ENCODE assay signal across 1 cellular context in the genomic region with DNA sequence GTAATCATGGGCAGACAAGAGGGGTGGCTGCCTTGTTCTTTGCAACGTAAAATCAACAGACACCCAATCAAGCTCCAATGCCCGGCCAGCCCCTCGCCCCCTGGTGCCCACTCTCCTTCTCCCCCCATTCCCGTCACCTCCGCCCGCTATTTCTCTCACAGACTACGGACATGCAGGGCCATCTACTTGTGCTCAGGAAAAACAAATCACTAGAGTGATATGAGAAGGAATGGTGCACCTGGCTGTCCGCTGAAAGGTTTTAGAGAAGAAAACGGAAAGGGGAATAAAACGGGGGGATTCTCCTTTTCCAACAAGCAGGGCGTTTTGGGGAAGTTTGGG.
TF ChIP-seq lines count a peak whose summit lies in the region.

No MANE protein-coding gene starts in this region.

TF ChIP-seq in K562, 482 proteins besides CTCF, POLR2A, EP300 and RAD21 (continued from another document):
- TF ChIP-seq, protein P1, sequence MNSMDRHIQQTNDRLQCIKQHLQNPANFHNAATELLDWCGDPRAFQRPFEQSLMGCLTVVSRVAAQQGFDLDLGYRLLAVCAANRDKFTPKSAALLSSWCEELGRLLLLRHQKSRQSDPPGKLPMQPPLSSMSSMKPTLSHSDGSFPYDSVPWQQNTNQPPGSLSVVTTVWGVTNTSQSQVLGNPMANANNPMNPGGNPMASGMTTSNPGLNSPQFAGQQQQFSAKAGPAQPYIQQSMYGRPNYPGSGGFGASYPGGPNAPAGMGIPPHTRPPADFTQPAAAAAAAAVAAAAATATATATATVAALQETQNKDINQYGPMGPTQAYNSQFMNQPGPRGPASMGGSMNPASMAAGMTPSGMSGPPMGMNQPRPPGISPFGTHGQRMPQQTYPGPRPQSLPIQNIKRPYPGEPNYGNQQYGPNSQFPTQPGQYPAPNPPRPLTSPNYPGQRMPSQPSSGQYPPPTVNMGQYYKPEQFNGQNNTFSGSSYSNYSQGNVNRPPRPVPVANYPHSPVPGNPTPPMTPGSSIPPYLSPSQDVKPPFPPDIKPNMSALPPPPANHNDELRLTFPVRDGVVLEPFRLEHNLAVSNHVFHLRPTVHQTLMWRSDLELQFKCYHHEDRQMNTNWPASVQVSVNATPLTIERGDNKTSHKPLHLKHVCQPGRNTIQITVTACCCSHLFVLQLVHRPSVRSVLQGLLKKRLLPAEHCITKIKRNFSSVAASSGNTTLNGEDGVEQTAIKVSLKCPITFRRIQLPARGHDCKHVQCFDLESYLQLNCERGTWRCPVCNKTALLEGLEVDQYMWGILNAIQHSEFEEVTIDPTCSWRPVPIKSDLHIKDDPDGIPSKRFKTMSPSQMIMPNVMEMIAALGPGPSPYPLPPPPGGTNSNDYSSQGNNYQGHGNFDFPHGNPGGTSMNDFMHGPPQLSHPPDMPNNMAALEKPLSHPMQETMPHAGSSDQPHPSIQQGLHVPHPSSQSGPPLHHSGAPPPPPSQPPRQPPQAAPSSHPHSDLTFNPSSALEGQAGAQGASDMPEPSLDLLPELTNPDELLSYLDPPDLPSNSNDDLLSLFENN (IDR thresholded peaks at IDR 0.05; ENCODE audit: low read depth in 2 of 2, low read length in 2 of 2), result no peak
- TF ChIP-seq SMAD3 (CRISPR knock-in tag; conservative IDR thresholded peaks at IDR 0.05) (no peak), EGR1 (conservative IDR thresholded peaks at IDR 0.05) (no peak), ELF4 (CRISPR knock-in tag; IDR thresholded peaks at IDR 0.05) (no peak), FOXJ3 (CRISPR knock-in tag; IDR thresholded peaks at IDR 0.05) (no peak), RBBP5 (IDR thresholded peaks at IDR 0.05; ENCODE audit: borderline replicate concordance, insufficient read depth, low read length, poor library complexity, severe bottlenecking) (no peak), TCF7L2 (IDR thresholded peaks at IDR 0.05; ENCODE audit: low read depth, low read length) (no peak), NEUROD1 (IDR thresholded peaks at IDR 0.05; ENCODE audit: borderline replicate concordance, low read depth, low read length, partially characterized antibody) (no peak), EHMT2 (IDR thresholded peaks at IDR 0.05) (no peak), IFI16 (CRISPR knock-in tag; IDR thresholded peaks at IDR 0.05) (no peak), JUND (IDR thresholded peaks at IDR 0.05; ENCODE audit: borderline replicate concordance, low read depth, low read length) (no peak), JUND (tag; IDR thresholded peaks at IDR 0.05; ENCODE audit: borderline replicate concordance, low read depth, low read length) (no peak), ZNF717 (CRISPR knock-in tag; IDR thresholded peaks at IDR 0.05) (no peak), FOXM1 (IDR thresholded peaks at IDR 0.05; ENCODE audit: low read depth) (no peak), FOXM1 (CRISPR knock-in tag; IDR thresholded peaks at IDR 0.05; ENCODE audit: low read depth) (no peak), RUNX1 (IDR thresholded peaks at IDR 0.05; ENCODE audit: low read depth) (no peak)
- TF ChIP-seq, protein P2, sequence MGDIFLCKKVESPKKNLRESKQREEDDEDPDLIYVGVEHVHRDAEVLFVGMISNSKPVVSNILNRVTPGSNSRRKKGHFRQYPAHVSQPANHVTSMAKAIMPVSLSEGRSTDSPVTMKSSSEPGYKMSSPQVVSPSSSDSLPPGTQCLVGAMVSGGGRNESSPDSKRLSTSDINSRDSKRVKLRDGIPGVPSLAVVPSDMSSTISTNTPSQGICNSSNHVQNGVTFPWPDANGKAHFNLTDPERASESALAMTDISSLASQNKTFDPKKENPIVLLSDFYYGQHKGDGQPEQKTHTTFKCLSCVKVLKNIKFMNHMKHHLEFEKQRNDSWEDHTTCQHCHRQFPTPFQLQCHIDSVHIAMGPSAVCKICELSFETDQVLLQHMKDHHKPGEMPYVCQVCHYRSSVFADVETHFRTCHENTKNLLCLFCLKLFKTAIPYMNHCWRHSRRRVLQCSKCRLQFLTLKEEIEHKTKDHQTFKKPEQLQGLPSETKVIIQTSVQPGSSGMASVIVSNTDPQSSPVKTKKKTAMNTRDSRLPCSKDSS (IDR thresholded peaks at IDR 0.05; ENCODE audit: low read depth, partially characterized antibody), result no peak
- TF ChIP-seq, protein P3, sequence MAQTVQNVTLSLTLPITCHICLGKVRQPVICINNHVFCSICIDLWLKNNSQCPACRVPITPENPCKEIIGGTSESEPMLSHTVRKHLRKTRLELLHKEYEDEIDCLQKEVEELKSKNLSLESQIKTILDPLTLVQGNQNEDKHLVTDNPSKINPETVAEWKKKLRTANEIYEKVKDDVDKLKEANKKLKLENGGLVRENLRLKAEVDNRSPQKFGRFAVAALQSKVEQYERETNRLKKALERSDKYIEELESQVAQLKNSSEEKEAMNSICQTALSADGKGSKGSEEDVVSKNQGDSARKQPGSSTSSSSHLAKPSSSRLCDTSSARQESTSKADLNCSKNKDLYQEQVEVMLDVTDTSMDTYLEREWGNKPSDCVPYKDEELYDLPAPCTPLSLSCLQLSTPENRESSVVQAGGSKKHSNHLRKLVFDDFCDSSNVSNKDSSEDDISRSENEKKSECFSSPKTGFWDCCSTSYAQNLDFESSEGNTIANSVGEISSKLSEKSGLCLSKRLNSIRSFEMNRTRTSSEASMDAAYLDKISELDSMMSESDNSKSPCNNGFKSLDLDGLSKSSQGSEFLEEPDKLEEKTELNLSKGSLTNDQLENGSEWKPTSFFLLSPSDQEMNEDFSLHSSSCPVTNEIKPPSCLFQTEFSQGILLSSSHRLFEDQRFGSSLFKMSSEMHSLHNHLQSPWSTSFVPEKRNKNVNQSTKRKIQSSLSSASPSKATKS (CRISPR knock-in tag; IDR thresholded peaks at IDR 0.05), result no peak
